Comparison of ENCODE assay signal across 1 cellular context in the genomic region with DNA sequence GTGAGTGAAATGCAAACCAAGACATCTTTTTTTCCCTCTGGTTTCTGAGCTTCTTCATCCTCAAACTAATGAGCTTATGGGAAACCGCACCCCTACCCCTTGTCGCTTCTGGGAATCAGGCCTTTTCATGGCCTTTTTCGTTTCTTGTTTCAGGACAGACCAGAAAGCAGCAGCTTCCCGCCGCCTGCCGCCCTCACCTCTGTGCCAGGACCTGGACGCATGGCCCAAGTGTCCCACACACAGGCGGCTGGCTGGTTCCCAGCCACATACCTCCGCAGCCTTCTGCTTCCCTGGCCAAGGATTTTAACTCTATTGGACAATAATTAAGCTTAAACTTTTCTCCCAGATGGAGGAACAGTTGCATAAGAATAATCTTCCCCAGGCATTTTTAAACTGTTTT.
TF ChIP-seq lines count a peak whose summit lies in the region.

No MANE protein-coding gene starts in this region.

TF ChIP-seq in GM23338, 12 proteins besides CTCF, POLR2A, EP300 and RAD21:
- TF ChIP-seq, protein P1, sequence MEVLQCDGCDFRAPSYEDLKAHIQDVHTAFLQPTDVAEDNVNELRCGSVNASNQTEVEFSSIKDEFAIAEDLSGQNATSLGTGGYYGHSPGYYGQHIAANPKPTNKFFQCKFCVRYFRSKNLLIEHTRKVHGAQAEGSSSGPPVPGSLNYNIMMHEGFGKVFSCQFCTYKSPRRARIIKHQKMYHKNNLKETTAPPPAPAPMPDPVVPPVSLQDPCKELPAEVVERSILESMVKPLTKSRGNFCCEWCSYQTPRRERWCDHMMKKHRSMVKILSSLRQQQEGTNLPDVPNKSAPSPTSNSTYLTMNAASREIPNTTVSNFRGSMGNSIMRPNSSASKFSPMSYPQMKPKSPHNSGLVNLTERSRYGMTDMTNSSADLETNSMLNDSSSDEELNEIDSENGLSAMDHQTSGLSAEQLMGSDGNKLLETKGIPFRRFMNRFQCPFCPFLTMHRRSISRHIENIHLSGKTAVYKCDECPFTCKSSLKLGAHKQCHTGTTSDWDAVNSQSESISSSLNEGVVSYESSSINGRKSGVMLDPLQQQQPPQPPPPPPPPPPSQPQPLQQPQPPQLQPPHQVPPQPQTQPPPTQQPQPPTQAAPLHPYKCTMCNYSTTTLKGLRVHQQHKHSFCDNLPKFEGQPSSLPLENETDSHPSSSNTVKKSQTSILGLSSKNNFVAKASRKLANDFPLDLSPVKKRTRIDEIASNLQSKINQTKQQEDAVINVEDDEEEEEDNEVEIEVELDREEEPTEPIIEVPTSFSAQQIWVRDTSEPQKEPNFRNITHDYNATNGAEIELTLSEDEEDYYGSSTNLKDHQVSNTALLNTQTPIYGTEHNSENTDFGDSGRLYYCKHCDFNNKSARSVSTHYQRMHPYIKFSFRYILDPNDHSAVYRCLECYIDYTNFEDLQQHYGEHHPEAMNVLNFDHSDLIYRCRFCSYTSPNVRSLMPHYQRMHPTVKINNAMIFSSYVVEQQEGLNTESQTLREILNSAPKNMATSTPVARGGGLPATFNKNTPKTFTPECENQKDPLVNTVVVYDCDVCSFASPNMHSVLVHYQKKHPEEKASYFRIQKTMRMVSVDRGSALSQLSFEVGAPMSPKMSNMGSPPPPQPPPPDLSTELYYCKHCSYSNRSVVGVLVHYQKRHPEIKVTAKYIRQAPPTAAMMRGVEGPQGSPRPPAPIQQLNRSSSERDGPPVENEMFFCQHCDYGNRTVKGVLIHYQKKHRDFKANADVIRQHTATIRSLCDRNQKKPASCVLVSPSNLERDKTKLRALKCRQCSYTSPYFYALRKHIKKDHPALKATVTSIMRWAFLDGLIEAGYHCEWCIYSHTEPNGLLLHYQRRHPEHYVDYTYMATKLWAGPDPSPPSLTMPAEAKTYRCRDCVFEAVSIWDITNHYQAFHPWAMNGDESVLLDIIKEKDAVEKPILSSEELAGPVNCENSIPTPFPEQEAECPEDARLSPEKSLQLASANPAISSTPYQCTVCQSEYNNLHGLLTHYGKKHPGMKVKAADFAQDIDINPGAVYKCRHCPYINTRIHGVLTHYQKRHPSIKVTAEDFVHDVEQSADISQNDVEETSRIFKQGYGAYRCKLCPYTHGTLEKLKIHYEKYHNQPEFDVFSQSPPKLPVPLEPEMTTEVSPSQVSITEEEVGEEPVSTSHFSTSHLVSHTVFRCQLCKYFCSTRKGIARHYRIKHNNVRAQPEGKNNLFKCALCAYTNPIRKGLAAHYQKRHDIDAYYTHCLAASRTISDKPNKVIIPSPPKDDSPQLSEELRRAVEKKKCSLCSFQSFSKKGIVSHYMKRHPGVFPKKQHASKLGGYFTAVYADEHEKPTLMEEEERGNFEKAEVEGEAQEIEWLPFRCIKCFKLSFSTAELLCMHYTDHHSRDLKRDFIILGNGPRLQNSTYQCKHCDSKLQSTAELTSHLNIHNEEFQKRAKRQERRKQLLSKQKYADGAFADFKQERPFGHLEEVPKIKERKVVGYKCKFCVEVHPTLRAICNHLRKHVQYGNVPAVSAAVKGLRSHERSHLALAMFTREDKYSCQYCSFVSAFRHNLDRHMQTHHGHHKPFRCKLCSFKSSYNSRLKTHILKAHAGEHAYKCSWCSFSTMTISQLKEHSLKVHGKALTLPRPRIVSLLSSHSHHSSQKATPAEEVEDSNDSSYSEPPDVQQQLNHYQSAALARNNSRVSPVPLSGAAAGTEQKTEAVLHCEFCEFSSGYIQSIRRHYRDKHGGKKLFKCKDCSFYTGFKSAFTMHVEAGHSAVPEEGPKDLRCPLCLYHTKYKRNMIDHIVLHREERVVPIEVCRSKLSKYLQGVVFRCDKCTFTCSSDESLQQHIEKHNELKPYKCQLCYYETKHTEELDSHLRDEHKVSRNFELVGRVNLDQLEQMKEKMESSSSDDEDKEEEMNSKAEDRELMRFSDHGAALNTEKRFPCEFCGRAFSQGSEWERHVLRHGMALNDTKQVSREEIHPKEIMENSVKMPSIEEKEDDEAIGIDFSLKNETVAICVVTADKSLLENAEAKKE (CRISPR knock-in tag; IDR thresholded peaks at IDR 0.05) = no peak
- no peak for TF ChIP-seq ZNF114 (CRISPR knock-in tag; IDR thresholded peaks at IDR 0.05)
- no peak for TF ChIP-seq EZH2phosphoT487 (IDR thresholded peaks at IDR 0.05; ENCODE audit: unreplicated experiment)
- TF ChIP-seq NANOG (IDR thresholded peaks at IDR 0.05; ENCODE audit: borderline replicate concordance) = no peak
- TF ChIP-seq POLR2AphosphoS5 (IDR thresholded peaks at IDR 0.05; ENCODE audit: low read depth) = no peak
- TF ChIP-seq, protein P2, sequence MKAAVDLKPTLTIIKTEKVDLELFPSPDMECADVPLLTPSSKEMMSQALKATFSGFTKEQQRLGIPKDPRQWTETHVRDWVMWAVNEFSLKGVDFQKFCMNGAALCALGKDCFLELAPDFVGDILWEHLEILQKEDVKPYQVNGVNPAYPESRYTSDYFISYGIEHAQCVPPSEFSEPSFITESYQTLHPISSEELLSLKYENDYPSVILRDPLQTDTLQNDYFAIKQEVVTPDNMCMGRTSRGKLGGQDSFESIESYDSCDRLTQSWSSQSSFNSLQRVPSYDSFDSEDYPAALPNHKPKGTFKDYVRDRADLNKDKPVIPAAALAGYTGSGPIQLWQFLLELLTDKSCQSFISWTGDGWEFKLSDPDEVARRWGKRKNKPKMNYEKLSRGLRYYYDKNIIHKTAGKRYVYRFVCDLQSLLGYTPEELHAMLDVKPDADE (IDR thresholded peaks at IDR 0.05) = no peak
- TF ChIP-seq CREB1 (CRISPR knock-in tag; IDR thresholded peaks at IDR 0.05; ENCODE audit: low read depth) = no peak
- TF ChIP-seq EZH2 (IDR thresholded peaks at IDR 0.05; ENCODE audit: low read depth, unreplicated experiment) = no peak
- no peak for TF ChIP-seq JUNB (IDR thresholded peaks at IDR 0.05; ENCODE audit: unreplicated experiment)
- TF ChIP-seq, protein P3, sequence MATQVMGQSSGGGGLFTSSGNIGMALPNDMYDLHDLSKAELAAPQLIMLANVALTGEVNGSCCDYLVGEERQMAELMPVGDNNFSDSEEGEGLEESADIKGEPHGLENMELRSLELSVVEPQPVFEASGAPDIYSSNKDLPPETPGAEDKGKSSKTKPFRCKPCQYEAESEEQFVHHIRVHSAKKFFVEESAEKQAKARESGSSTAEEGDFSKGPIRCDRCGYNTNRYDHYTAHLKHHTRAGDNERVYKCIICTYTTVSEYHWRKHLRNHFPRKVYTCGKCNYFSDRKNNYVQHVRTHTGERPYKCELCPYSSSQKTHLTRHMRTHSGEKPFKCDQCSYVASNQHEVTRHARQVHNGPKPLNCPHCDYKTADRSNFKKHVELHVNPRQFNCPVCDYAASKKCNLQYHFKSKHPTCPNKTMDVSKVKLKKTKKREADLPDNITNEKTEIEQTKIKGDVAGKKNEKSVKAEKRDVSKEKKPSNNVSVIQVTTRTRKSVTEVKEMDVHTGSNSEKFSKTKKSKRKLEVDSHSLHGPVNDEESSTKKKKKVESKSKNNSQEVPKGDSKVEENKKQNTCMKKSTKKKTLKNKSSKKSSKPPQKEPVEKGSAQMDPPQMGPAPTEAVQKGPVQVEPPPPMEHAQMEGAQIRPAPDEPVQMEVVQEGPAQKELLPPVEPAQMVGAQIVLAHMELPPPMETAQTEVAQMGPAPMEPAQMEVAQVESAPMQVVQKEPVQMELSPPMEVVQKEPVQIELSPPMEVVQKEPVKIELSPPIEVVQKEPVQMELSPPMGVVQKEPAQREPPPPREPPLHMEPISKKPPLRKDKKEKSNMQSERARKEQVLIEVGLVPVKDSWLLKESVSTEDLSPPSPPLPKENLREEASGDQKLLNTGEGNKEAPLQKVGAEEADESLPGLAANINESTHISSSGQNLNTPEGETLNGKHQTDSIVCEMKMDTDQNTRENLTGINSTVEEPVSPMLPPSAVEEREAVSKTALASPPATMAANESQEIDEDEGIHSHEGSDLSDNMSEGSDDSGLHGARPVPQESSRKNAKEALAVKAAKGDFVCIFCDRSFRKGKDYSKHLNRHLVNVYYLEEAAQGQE (IDR thresholded peaks at IDR 0.05; ENCODE audit: unreplicated experiment) = no peak
- TF ChIP-seq STAT1 (IDR thresholded peaks at IDR 0.05; ENCODE audit: unreplicated experiment) = no peak
- no peak for TF ChIP-seq ZNF331 (CRISPR knock-in tag; IDR thresholded peaks at IDR 0.05; ENCODE audit: low read depth)
